In the genomic region with DNA sequence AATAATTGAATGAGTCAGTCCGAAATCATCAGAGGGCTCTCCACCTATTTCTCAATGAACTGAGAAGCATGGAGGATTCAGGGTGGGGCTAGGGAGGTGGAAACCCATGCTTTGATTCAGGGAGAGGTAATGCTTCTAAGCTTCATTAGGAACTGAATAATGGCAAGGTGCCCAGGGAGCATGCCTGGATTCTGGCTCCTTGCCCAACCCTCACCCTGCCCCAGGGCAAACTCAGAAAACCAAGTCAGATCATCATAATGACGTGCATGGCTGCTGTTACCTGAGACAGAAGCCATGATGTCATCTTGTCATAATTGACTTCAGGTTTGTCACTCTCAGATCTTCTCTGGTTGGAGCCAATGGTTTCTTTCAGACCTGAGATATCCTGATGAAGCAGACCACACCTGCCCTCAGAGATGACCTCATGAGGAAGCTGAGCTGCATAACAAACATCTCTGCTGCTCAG, we compare ENCODE assay signal across 10 cellular contexts.
DNase-seq lines count a peak whose midpoint lies in the region; TF ChIP-seq lines count a peak whose summit lies in the region.
"Had no signal": no experiment of that assay in that cellular context is flagged by ENCODE, and none has a peak within 500 bp of the region (broad histone marks: within the 10 kb centered on the region; RNA-seq: fewer than 3 reads in every experiment).

No MANE protein-coding gene starts in this region.

- H3K9me3 ChIP-seq in breast epithelium (no peaks in the 10 kb centered on the region), ascending aorta (no peaks in the 10 kb centered on the region)
- H3K9me3 ChIP-seq: spleen had no signal

- H3K9me3 Mint-ChIP-seq in T-helper 2 cell treated with Interferon-gamma antibody and Interleukin-4, amounts not matched to agents 5 μg/mL and 100 μg/mL, for 36 hours = no peaks in the 10 kb centered on the region

- no peak overlapping the region for H3K4me3 Mint-ChIP-seq in T-helper 2 cell treated with Interferon-gamma antibody and Interleukin-4, amounts not matched to agents 5 μg/mL and 100 μg/mL, for 36 hours

- no peak for TF ChIP-seq POLR2A in breast epithelium (IDR thresholded peaks at IDR 0.05)

- H3K27me3 Mint-ChIP-seq in T-helper 2 cell treated with Interferon-gamma antibody and Interleukin-4, amounts not matched to agents 5 μg/mL and 100 μg/mL, for 36 hours (ENCODE audit: low read depth) = no peaks in the 10 kb centered on the region

- H3K27me3 ChIP-seq in breast epithelium = no peaks in the 10 kb centered on the region
- no peaks in the 10 kb centered on the region for H3K27me3 ChIP-seq in ascending aorta
- H3K27me3 ChIP-seq: spleen had no signal

- no peak overlapping the region for H3K27ac Mint-ChIP-seq in T-helper 2 cell treated with Interferon-gamma antibody and Interleukin-4, amounts not matched to agents 5 μg/mL and 100 μg/mL, for 36 hours

- peaks cover 7% of the 10 kb centered on the region for H3K36me3 Mint-ChIP-seq in T-helper 2 cell treated with Interferon-gamma antibody and Interleukin-4, amounts not matched to agents 5 μg/mL and 100 μg/mL, for 36 hours (ENCODE audit: low read depth)

- H3K27ac ChIP-seq in breast epithelium (peak overlapping the region; percentile 40 to 55), ascending aorta (no peak overlapping the region)
- H3K27ac ChIP-seq: spleen had no signal

- H3K4me1 ChIP-seq in breast epithelium (no peaks in the 10 kb centered on the region), ascending aorta (no peaks in the 10 kb centered on the region)
- H3K4me1 ChIP-seq: spleen had no signal

- TF ChIP-seq CTCF in breast epithelium (IDR thresholded peaks at IDR 0.05) = no peak
- no peak for TF ChIP-seq CTCF in retinal pigment epithelial cell (conservative IDR thresholded peaks at IDR 0.05; ENCODE audit: low read depth, low read length)
- TF ChIP-seq CTCF in ascending aorta (IDR thresholded peaks at IDR 0.05) = no peak

- H3K36me3 ChIP-seq in breast epithelium (no peaks in the 10 kb centered on the region), ascending aorta (no peaks in the 10 kb centered on the region)
- H3K36me3 ChIP-seq: spleen had no signal

- peaks cover 4% of the 10 kb centered on the region for H3K4me1 Mint-ChIP-seq in T-helper 2 cell treated with Interferon-gamma antibody and Interleukin-4, amounts not matched to agents 5 μg/mL and 100 μg/mL, for 36 hours (ENCODE audit: low read depth)

- H3K4me3 ChIP-seq in breast epithelium (no peak overlapping the region), retinal pigment epithelial cell (ENCODE audit: low read length) (no peak overlapping the region), ascending aorta (no peak overlapping the region)
- H3K4me3 ChIP-seq: spleen had no signal

- DNase-seq in NCI-H82 (lab: John Stamatoyannopoulos, UW) (peak; percentile 1), NCI-H82 treated with DMSO at 0.1 percent for 48 hours (lab: John Stamatoyannopoulos, UW; ENCODE audit: unreplicated experiment) (no peak), NCI-H2029 treated with DMSO at 0.1 percent for 48 hours (lab: John Stamatoyannopoulos, UW) (peak; percentile 88), breast epithelium (ENCODE audit: low spot score in 2 of 2) (peak; percentile 69 to 87), retinal pigment epithelial cell (ENCODE audit: low read depth) (peak; percentile 54), ascending aorta (ENCODE audit: low spot score in 2 of 2) (no peak)
- DNase-seq in T-helper 2 cell treated with Interferon-gamma antibody and Interleukin-4, amounts not matched to agents 5 μg/mL and 100 μg/mL, for 36 hours (ENCODE audit: low spot score) = no peak
- DNase-seq in activated CD4-positive, CD25-positive, alpha-beta regulatory T cell (lab: John Stamatoyannopoulos, UW) = no peak
- DNase-seq: activated naive CD4-positive, alpha-beta T cell; spleen had no signal

- intact Hi-C loops in breast epithelium (cut with DNase I; ENCODE audit: low total_unique reads) (no loop called here), ascending aorta (cut with DNase I) (no loop called here)

Comparison
In these comparisons a context has a peak if more than half of its experiments do, and no peak if none do; other contexts are left out.
1. DNase-seq: peak in NCI-H82 (single experiment), NCI-H2029 treated with DMSO at 0.1 percent for 48 hours (single experiment), breast epithelium (2 of 2) and retinal pigment epithelial cell (single experiment); none in NCI-H82 treated with DMSO at 0.1 percent for 48 hours (single experiment), T-helper 2 cell treated with Interferon-gamma antibody and Interleukin-4, amounts not matched to agents 5 μg/mL and 100 μg/mL, for 36 hours (single experiment), ascending aorta (0 of 2) and activated CD4-positive, CD25-positive, alpha-beta regulatory T cell (0 of 4).
2. H3K27ac ChIP-seq: peak in breast epithelium (2 of 2); none in ascending aorta (0 of 2).